ENCODE assay signal across 8 cellular contexts in the genomic region with DNA sequence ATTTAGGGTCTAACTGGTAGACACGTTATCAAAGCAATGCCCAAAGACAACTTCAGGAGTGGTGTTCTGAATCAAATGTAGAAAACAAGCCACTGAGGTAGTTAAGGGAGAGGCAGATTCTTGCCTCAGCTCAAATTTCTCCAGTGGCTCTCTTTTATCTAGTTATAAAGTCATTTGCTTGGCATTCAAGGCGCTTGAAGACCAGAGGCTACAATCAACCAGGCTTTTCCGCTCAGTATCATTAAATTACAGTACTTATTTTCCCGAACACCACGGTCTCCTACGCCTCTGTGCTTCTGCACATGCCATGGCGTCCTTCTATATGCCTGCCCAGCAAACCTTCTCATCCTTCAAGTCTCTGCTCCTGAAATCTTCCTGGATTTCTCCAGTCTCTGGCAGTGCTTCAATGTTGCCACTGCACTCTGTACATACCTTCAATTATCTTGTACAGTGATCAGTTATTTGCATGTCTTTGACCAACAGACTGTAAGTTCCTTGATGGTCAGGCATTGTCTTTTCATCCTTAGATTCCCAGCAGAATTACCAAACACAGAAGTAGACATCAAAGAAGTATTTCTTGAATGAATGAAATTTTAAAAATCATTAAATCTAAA. TPM values are rescaled to one million over a fixed set of nuclear protein-coding genes. Genes with fewer than 3 reads are reported as not detected.
DNase-seq lines count a peak whose midpoint lies in the region; ATAC-seq, FAIRE-seq and TF ChIP-seq lines count a peak whose summit lies in the region.

No MANE protein-coding gene starts in this region.

- TF ChIP-seq POLR2A in GM12892 (IDR thresholded peaks at IDR 0.05; ENCODE audit: low read depth, low read length), result no peak

- POLR2A ChIA-PET in T-cell (lab: Charles Lee), result interaction anchor here in 1 of 2 donors (0.7 to 1.6 kb wide), 3 partner anchors 18 to 1948 kb away, joined by 3 to 6 read pairs (median 4); a partner anchor contains a TSS

- H3K36me3 Mint-ChIP-seq in T-cell (no peaks in the 10 kb centered on the region), glutamatergic neuron (ENCODE audit: unreplicated experiment) (no peaks in the 10 kb centered on the region)

- H3K9me3 Mint-ChIP-seq in T-cell (no peaks in the 10 kb centered on the region), glutamatergic neuron (ENCODE audit: unreplicated experiment) (peaks cover 3% of the 10 kb centered on the region)

- H3K27ac Mint-ChIP-seq in T-cell, result peak overlapping the region; percentile 94 to 100
- H3K27ac Mint-ChIP-seq in glutamatergic neuron (ENCODE audit: unreplicated experiment), result no peak overlapping the region

- peak overlapping the region; percentile 85 for H3K4me2 ChIP-seq in skeletal muscle satellite cell (ENCODE audit: low read length)

- no peaks in the 10 kb centered on the region for H3K27me3 Mint-ChIP-seq in T-cell
- peaks cover 9% of the 10 kb centered on the region for H3K27me3 Mint-ChIP-seq in glutamatergic neuron (ENCODE audit: unreplicated experiment)

- no peaks in the 10 kb centered on the region for H3K9me3 ChIP-seq in skeletal muscle satellite cell (replicated peaks; ENCODE audit: low read length)

- TF ChIP-seq CTCF in foreskin fibroblast (IDR thresholded peaks at IDR 0.05; ENCODE audit: low read depth, low read length) (no peak), glutamatergic neuron (IDR thresholded peaks at IDR 0.05; ENCODE audit: partially characterized antibody, unreplicated experiment) (no peak)

- H3K36me3 ChIP-seq in skeletal muscle satellite cell (ENCODE audit: insufficient read depth, low read length), result no peaks in the 10 kb centered on the region

- DNase-seq in GM12892 (ENCODE audit: insufficient read length) (no peak), T-cell (no peak), foreskin fibroblast (peak; percentile 19 to 50), COR-L47 (lab: John Stamatoyannopoulos, UW) (no peak), glutamatergic neuron (no peak), C1 segment of cervical spinal cord (lab: John Stamatoyannopoulos, UW) (no peak)
- DNase-seq in stimulated activated CD4-positive, alpha-beta T cell treated with anti-CD3 and anti-CD28 coated beads, Interleukin-1b, Interleukin-23, amount 100 ng/mL, for 48 hours, result no peak

- H3K4me3 ChIP-seq in foreskin fibroblast (ENCODE audit: low read depth in 1 of 2, low read length in 2 of 2), result peak overlapping the region; percentile 40 to 72
- peak overlapping the region; percentile 67 for H3K4me3 ChIP-seq in skeletal muscle satellite cell (ENCODE audit: low read length)

- peaks cover 21% of the 10 kb centered on the region for H3K4me1 ChIP-seq in skeletal muscle satellite cell (ENCODE audit: control insufficient read depth, insufficient read depth, low read length)

- H3K4me3 Mint-ChIP-seq in T-cell (peak overlapping the region; percentile 93 to 96 (median 96)), glutamatergic neuron (ENCODE audit: unreplicated experiment) (no peak overlapping the region)

- CTCF ChIA-PET in T-cell (lab: Charles Lee), result no interaction called here

- FAIRE-seq in GM12892 (lab: Jason Lieb, UNC), result peak; percentile 87

- H3K9ac ChIP-seq in skeletal muscle satellite cell (ENCODE audit: low read depth, low read length), result peak overlapping the region; percentile 82

- no peak for ATAC-seq in T-cell (replicated peaks in 1 of 4)

- no peaks in the 10 kb centered on the region for H3K27me3 ChIP-seq in skeletal muscle satellite cell (ENCODE audit: control insufficient read depth, insufficient read depth, low read length)

- peaks cover 20 to 28% (median 25%) of the 10 kb centered on the region in 3 donors for H3K4me1 Mint-ChIP-seq in T-cell
- no peaks in the 10 kb centered on the region for H3K4me1 Mint-ChIP-seq in glutamatergic neuron (ENCODE audit: low read depth, unreplicated experiment)

RNA-seq across cellular contexts. Expression of a gene that starts 1.4 kb away (rescaled TPM):
- polyA plus RNA-seq in GM12892 (2012; ENCODE audit: missing spikeins), result 8.9 TPM
- 10 to 100 TPM in 1 of 5 donors, 1 to 10 TPM in 4; 8.0 to 12.3 (median 9.0) TPM for total RNA-seq in T-cell
- total RNA-seq in skeletal muscle satellite cell (2012; rRNA removed), result 14.4 and 19.0 TPM in 2 replicates
- total RNA-seq in glutamatergic neuron (ENCODE audit: unreplicated experiment), result 2.4 TPM

RNA-seq across cellular contexts. Expression of a gene that starts 29.4 kb away (rescaled TPM):
- 3.2 TPM for polyA plus RNA-seq in GM12892 (2012; ENCODE audit: missing spikeins)
- total RNA-seq in T-cell (1 to 10 TPM in 1 of 5 donors, under 1 TPM in 4; 0.41 to 1.3 (median 0.58) TPM), glutamatergic neuron (ENCODE audit: unreplicated experiment) (0.54 TPM)
- 0.66 and 2.5 TPM in 2 replicates for total RNA-seq in skeletal muscle satellite cell (2012; rRNA removed)

Comparison
In these comparisons a context has a peak if more than half of its experiments do, and no peak if none do; other contexts are left out.
1. DNase-seq: peak in foreskin fibroblast (2 of 2); none in GM12892 (single experiment), T-cell (0 of 34), COR-L47 (single experiment), glutamatergic neuron (single experiment), stimulated activated CD4-positive, alpha-beta T cell treated with anti-CD3 and anti-CD28 coated beads, Interleukin-1b, Interleukin-23, amount 100 ng/mL, for 48 hours (single experiment) and C1 segment of cervical spinal cord (0 of 14).